In the genomic region with DNA sequence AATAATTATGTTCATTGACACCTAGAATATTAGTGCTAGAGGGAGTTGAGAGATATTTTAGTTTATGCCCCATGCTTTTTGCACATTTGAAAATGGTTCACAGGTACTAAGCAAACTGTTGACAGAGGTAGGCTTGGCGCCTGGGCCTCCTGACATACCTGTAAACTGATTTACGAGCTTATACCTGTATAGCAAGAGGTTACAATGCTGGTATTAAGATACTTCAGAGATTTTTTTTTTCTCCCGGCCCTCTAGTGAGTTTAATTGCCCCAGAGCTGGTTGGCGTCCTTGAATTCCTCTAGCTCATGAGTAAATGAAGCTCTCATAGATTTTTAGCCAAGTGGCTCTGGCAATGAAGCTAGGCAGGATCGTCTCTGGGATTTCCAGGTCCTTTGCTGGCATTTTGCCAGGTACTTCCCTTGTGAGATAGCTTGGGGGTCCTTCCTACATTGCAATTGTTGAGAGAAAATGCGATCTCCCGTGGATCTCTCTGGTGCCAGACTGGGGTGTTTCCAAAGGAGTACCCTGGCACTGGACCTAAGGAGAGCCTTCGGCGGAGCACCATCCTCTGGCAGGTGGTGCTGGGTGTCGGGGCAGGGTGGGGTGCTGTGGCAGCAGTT, we compare ENCODE assay signal across 14 cellular contexts. TPM values are rescaled to one million over a fixed set of nuclear protein-coding genes. Genes with fewer than 3 reads are reported as not detected.
DNase-seq lines count a peak whose midpoint lies in the region; TF ChIP-seq lines count a peak whose summit lies in the region.
"Had no signal": no experiment of that assay in that cellular context is flagged by ENCODE, and none has a peak within 500 bp of the region (broad histone marks: within the 10 kb centered on the region; RNA-seq: fewer than 3 reads in every experiment).

No MANE protein-coding gene starts in this region.

- H3K23me2 ChIP-seq in H9 (ENCODE audit: insufficient read length, low read depth, low read length, poor library complexity, severe bottlenecking), result no peaks in the 10 kb centered on the region

- H3K27me3 Mint-ChIP-seq in H9 (ENCODE audit: low read depth) (no peaks in the 10 kb centered on the region), Calu3 (ENCODE audit: unreplicated experiment) (no peaks in the 10 kb centered on the region)

- no peaks in the 10 kb centered on the region for H4K20me1 ChIP-seq in H9 (ENCODE audit: control insufficient read depth, insufficient read depth, insufficient read length)

- H3K4me3 Mint-ChIP-seq in H9, result no peak overlapping the region; a peak in 1 of 5 replicates
- H3K4me3 Mint-ChIP-seq in Calu3 (ENCODE audit: low read depth, unreplicated experiment), result no peak overlapping the region

- H3K4me2 ChIP-seq in H9 (ENCODE audit: insufficient read depth, insufficient read length, low read length) (no peak overlapping the region), parathyroid adenoma (ENCODE audit: low read length) (peak overlapping the region; percentile 71)

- peak overlapping the region; percentile 75 for H3K27ac ChIP-seq in C4-2B
- H3K27ac ChIP-seq in H9 (ENCODE audit: insufficient read length, low read depth, low read length), result no peak overlapping the region
- peak overlapping the region; percentile 82 for H3K27ac ChIP-seq in VCaP
- peak overlapping the region; percentile 94 for H3K27ac ChIP-seq in parathyroid adenoma

- no peak overlapping the region for H3K23ac ChIP-seq in H9 (ENCODE audit: insufficient read length, low read depth, low read length)

- H3K27me3 ChIP-seq in H9 (ENCODE audit: insufficient read depth, low read length) (no peaks in the 10 kb centered on the region; the same call in 1 of the 2 replicates), parathyroid adenoma (ENCODE audit: control insufficient read depth, insufficient read depth, low read length) (no peaks in the 10 kb centered on the region)
- H3K27me3 ChIP-seq: Peyer's patch had no signal

- intact Hi-C loops in Calu3 (cut with micrococcal nuclease; ENCODE audit: unreplicated experiment), result no loop called here

- no peak overlapping the region for H3K9ac ChIP-seq in H9 (ENCODE audit: extremely low read depth, insufficient read length, low read length)
- H3K9ac ChIP-seq in parathyroid adenoma, result no peak overlapping the region

- no peak overlapping the region for H2AFZ ChIP-seq in H9 (ENCODE audit: low read length)
- no peak overlapping the region for H2AFZ ChIP-seq in parathyroid adenoma

- no peaks in the 10 kb centered on the region for H3K36me3 ChIP-seq in parathyroid adenoma (ENCODE audit: control insufficient read depth, insufficient read depth, low read length)
- H3K36me3 ChIP-seq: Peyer's patch had no signal

- peak overlapping the region; percentile 42 for H3K4me3 ChIP-seq in parathyroid adenoma (ENCODE audit: low read depth, low read length)
- H3K4me3 ChIP-seq: Peyer's patch had no signal

- no peak overlapping the region for H2AK5ac ChIP-seq in H9 (ENCODE audit: insufficient read length, low read length)

- H2BK5ac ChIP-seq in H9 (ENCODE audit: insufficient read length, low read length), result no peak overlapping the region

- DNase-seq in H9 (no peak), Calu3 (no peak), NCI-H82 (lab: John Stamatoyannopoulos, UW) (no peak), SW480 (ENCODE audit: low spot score) (no peak)
- DNase-seq: DMS153, Kasumi-1, NCI-H1436 treated with DMSO at 0.1 percent for 48 hours, NCI-H2171, NCI-H774, Peyer's patch, SHP77 had no signal

- peak overlapping the region in 2 of 3 experiments; percentile 40 to 87; a peak in 2 of 7 replicates for H3K27ac Mint-ChIP-seq in H9
- H3K27ac Mint-ChIP-seq in Calu3 (ENCODE audit: unreplicated experiment), result no peak overlapping the region

- H3K9me3 ChIP-seq in H9 (ENCODE audit: control insufficient read depth, low read depth, low read length), result no peaks in the 10 kb centered on the region
- no peaks in the 10 kb centered on the region for H3K9me3 ChIP-seq in parathyroid adenoma (ENCODE audit: control insufficient read depth, low read length)
- H3K9me3 ChIP-seq: Peyer's patch had no signal

- no peak overlapping the region for H3T11ph ChIP-seq in H9 (ENCODE audit: low read length)

- CTCF ChIA-PET in Calu3 (lab: Charles Lee), result no interaction called here

- no TSS peak for BruUV-seq in Calu3 (replicated peaks; lab: Mats Ljungman, UMichigan)

- peaks cover 0 to 7% (median 0%) of the 10 kb centered on the region in 3 experiments; a peak in 2 of 7 replicates for H3K36me3 Mint-ChIP-seq in H9 (ENCODE audit: insufficient read depth in 1 of 3, low read depth in 3 of 3)
- no peaks in the 10 kb centered on the region for H3K36me3 Mint-ChIP-seq in Calu3 (ENCODE audit: insufficient read depth, unreplicated experiment)

- H3K79me2 ChIP-seq in H9 (ENCODE audit: insufficient read depth, low read length), result no peaks in the 10 kb centered on the region; the same call in 1 of the 2 replicates
- H3K79me2 ChIP-seq in parathyroid adenoma, result peaks cover 42% of the 10 kb centered on the region

- H4K91ac ChIP-seq in H9 (ENCODE audit: insufficient read length, low read depth, low read length), result no peak overlapping the region

- H3K4ac ChIP-seq in H9 (ENCODE audit: low read depth, low read length), result no peak overlapping the region

- no peak overlapping the region for H2BK12ac ChIP-seq in H9 (ENCODE audit: insufficient read length, low read depth, low read length)

- H3K4me1 ChIP-seq in H9 (ENCODE audit: insufficient read depth, low read length) (no peaks in the 10 kb centered on the region), parathyroid adenoma (peaks cover 74% of the 10 kb centered on the region)

- no peak overlapping the region for H2BK20ac ChIP-seq in H9 (ENCODE audit: low read depth, low read length, poor library complexity, severe bottlenecking)

- no peaks in the 10 kb centered on the region for H3K79me1 ChIP-seq in H9 (ENCODE audit: insufficient read depth, low read depth, low read length, poor library complexity, severe bottlenecking)

- TF ChIP-seq CTCF in C4-2B (conservative IDR thresholded peaks at IDR 0.05), result no peak
- TF ChIP-seq CTCF in H9 (conservative IDR thresholded peaks at IDR 0.05), result no peak
- no peak for TF ChIP-seq CTCF in VCaP (conservative IDR thresholded peaks at IDR 0.05)
- no peak for TF ChIP-seq CTCF in parathyroid adenoma (IDR thresholded peaks at IDR 0.05)
- no peak for TF ChIP-seq CTCF in Calu3 (IDR thresholded peaks at IDR 0.05; ENCODE audit: unreplicated experiment)

- H3K9me3 Mint-ChIP-seq in H9, result no peaks in the 10 kb centered on the region
- H3K9me3 Mint-ChIP-seq in Calu3 (ENCODE audit: low read depth, unreplicated experiment), result no peaks in the 10 kb centered on the region

- no peak overlapping the region for H2BK120ac ChIP-seq in H9 (ENCODE audit: low read depth, low read length, poor library complexity, severe bottlenecking)

- no peak overlapping the region for H4K5ac ChIP-seq in H9 (ENCODE audit: insufficient read length, low read depth, low read length)

- H2BK15ac ChIP-seq in H9 (ENCODE audit: low read depth, low read length), result no peak overlapping the region

- H3K4me1 Mint-ChIP-seq in H9, result peaks cover 13 to 17% of the 10 kb centered on the region in 2 experiments
- peaks cover 9% of the 10 kb centered on the region for H3K4me1 Mint-ChIP-seq in Calu3 (ENCODE audit: low read depth, unreplicated experiment)

- no peak overlapping the region for H3K18ac ChIP-seq in H9 (ENCODE audit: insufficient read length, low read depth, low read length)

- H4K8ac ChIP-seq in H9 (replicated peaks; ENCODE audit: insufficient read length, low read depth, low read length), result no peak overlapping the region

- no CpG with 5 or more reads among the region's 10 CpGs for WGBS in H9 (ENCODE audit: extremely low coverage, insufficient read length, low lambda C conversion rate)

- H3K56ac ChIP-seq in H9 (ENCODE audit: insufficient read length, low read depth, low read length), result no peak overlapping the region

- no peak overlapping the region for H3K14ac ChIP-seq in H9 (ENCODE audit: insufficient read depth, low read length)

RNA-seq across cellular contexts. Expression of gene SLC36A1, which starts 9.0 kb away (rescaled TPM):
- 14.1 and 15.0 TPM in 2 replicates for total RNA-seq in H9 (2021)
- 11.4 and 12.3 TPM in 2 replicates for total RNA-seq in Calu3 (2022)
